9 cellular contexts compared by ENCODE assay signal in the genomic region with DNA sequence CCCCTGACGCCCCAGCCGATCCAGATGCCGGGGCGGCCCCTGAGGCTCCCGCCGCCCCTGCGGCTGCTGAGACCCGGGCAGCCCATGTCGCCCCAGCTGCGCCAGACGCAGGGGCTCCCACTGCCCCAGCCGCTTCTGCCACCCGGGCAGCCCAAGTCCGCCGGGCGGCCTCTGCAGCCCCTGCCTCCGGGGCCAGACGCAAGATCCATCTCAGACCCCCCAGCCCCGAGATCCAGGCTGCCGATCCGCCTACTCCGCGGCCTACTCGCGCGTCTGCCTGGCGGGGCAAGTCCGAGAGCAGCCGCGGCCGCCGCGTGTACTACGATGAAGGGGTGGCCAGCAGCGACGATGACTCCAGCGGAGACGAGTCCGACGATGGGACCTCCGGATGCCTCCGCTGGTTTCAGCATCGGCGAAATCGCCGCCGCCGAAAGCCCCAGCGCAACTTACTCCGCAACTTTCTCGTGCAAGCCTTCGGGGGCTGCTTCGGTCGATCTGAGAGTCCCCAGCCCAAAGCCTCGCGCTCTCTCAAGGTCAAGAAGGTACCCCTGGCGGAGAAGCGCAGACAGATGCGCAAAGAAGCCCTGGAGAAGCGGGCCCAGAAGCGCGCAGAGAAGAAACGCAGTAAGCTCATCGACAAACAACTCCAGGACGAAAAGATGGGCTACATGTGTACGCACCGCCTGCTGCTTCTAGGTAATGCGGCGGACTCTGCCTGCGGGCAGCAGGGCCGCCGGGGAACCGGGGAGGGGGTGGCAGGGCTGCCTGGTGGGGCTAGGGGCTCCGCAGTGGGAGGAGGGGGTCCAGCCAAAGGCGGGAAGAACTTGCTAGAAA.
DNase-seq lines count a peak whose midpoint lies in the region; ATAC-seq lines count a peak whose summit lies in the region.
"Had no signal": no experiment of that assay in that cellular context is flagged by ENCODE, and none has a peak within 500 bp of the region (broad histone marks: within the 10 kb centered on the region; RNA-seq: fewer than 3 reads in every experiment).

No MANE protein-coding gene starts in this region.

- H3K27ac Mint-ChIP-seq in T-helper 1 cell treated with Interleukin-12 subunit alpha and Interleukin-12 subunit beta and Interleukin-4 antibody, amounts not matched to agents 30 μg/mL and 1 μg/mL, for 36 hours = no peak overlapping the region
- no peak overlapping the region for H3K27ac Mint-ChIP-seq in activated naive CD8-positive, alpha-beta T cell treated with anti-CD3 and anti-CD28 coated beads, Interleukin-2, amount 50 U/mL, for 24 hours
- H3K27ac Mint-ChIP-seq in stimulated activated memory B cell treated with anti-CD40 and anti-IgM and Interleukin-4, amounts not matched to agents 10 μg/mL and 1 μg/mL and 100 μg/mL, for 72 hours = no peak overlapping the region

- H3K27me3 Mint-ChIP-seq in T-helper 1 cell treated with Interleukin-12 subunit alpha and Interleukin-12 subunit beta and Interleukin-4 antibody, amounts not matched to agents 30 μg/mL and 1 μg/mL, for 36 hours (ENCODE audit: low read depth) = peaks cover 76% of the 10 kb centered on the region
- H3K27me3 Mint-ChIP-seq in activated naive CD8-positive, alpha-beta T cell treated with anti-CD3 and anti-CD28 coated beads, Interleukin-2, amount 50 U/mL, for 24 hours = peaks cover 56% of the 10 kb centered on the region
- peaks cover 86% of the 10 kb centered on the region for H3K27me3 Mint-ChIP-seq in stimulated activated memory B cell treated with anti-CD40 and anti-IgM and Interleukin-4, amounts not matched to agents 10 μg/mL and 1 μg/mL and 100 μg/mL, for 72 hours

- peak overlapping the region; percentile 10 for H3K4me3 Mint-ChIP-seq in T-helper 1 cell treated with Interleukin-12 subunit alpha and Interleukin-12 subunit beta and Interleukin-4 antibody, amounts not matched to agents 30 μg/mL and 1 μg/mL, for 36 hours
- H3K4me3 Mint-ChIP-seq in activated naive CD8-positive, alpha-beta T cell treated with anti-CD3 and anti-CD28 coated beads, Interleukin-2, amount 50 U/mL, for 24 hours = peak overlapping the region; percentile 29
- peak overlapping the region; percentile 44 for H3K4me3 Mint-ChIP-seq in stimulated activated memory B cell treated with anti-CD40 and anti-IgM and Interleukin-4, amounts not matched to agents 10 μg/mL and 1 μg/mL and 100 μg/mL, for 72 hours

- no peak for DNase-seq in T-helper 1 cell
- no peak for DNase-seq in activated naive CD8-positive, alpha-beta T cell treated with anti-CD3 and anti-CD28 coated beads, Interleukin-2, amount 50 U/mL, for 24 hours
- peak; percentile 58 for DNase-seq in islet precursor cell
- DNase-seq in cortex of kidney (lab: John Stamatoyannopoulos, UW) = no peak
- no peak for DNase-seq in NCI-H510A (lab: John Stamatoyannopoulos, UW)
- DNase-seq in activated CD4-positive, CD25-positive, alpha-beta regulatory T cell (lab: John Stamatoyannopoulos, UW) = no peak
- DNase-seq: NCI-H1105 had no signal

- no peaks in the 10 kb centered on the region for H3K9me3 Mint-ChIP-seq in T-helper 1 cell treated with Interleukin-12 subunit alpha and Interleukin-12 subunit beta and Interleukin-4 antibody, amounts not matched to agents 30 μg/mL and 1 μg/mL, for 36 hours
- H3K9me3 Mint-ChIP-seq in activated naive CD8-positive, alpha-beta T cell treated with anti-CD3 and anti-CD28 coated beads, Interleukin-2, amount 50 U/mL, for 24 hours = no peaks in the 10 kb centered on the region
- H3K9me3 Mint-ChIP-seq in stimulated activated memory B cell treated with anti-CD40 and anti-IgM and Interleukin-4, amounts not matched to agents 10 μg/mL and 1 μg/mL and 100 μg/mL, for 72 hours = no peaks in the 10 kb centered on the region

- no peaks in the 10 kb centered on the region for H3K36me3 Mint-ChIP-seq in T-helper 1 cell treated with Interleukin-12 subunit alpha and Interleukin-12 subunit beta and Interleukin-4 antibody, amounts not matched to agents 30 μg/mL and 1 μg/mL, for 36 hours (ENCODE audit: low read depth)
- no peaks in the 10 kb centered on the region for H3K36me3 Mint-ChIP-seq in activated naive CD8-positive, alpha-beta T cell treated with anti-CD3 and anti-CD28 coated beads, Interleukin-2, amount 50 U/mL, for 24 hours (ENCODE audit: low read depth)
- H3K36me3 Mint-ChIP-seq in stimulated activated memory B cell treated with anti-CD40 and anti-IgM and Interleukin-4, amounts not matched to agents 10 μg/mL and 1 μg/mL and 100 μg/mL, for 72 hours = no peaks in the 10 kb centered on the region

- H3K4me1 Mint-ChIP-seq in T-helper 1 cell treated with Interleukin-12 subunit alpha and Interleukin-12 subunit beta and Interleukin-4 antibody, amounts not matched to agents 30 μg/mL and 1 μg/mL, for 36 hours (ENCODE audit: low read depth) = peaks cover 14% of the 10 kb centered on the region
- H3K4me1 Mint-ChIP-seq in activated naive CD8-positive, alpha-beta T cell treated with anti-CD3 and anti-CD28 coated beads, Interleukin-2, amount 50 U/mL, for 24 hours = peaks cover 17% of the 10 kb centered on the region
- H3K4me1 Mint-ChIP-seq in stimulated activated memory B cell treated with anti-CD40 and anti-IgM and Interleukin-4, amounts not matched to agents 10 μg/mL and 1 μg/mL and 100 μg/mL, for 72 hours = peaks cover 33% of the 10 kb centered on the region

- ATAC-seq in activated naive CD8-positive, alpha-beta T cell treated with anti-CD3 and anti-CD28 coated beads, Interleukin-2, amount 50 U/mL, for 24 hours = no peak
- no peak for ATAC-seq in stimulated activated memory B cell treated with anti-CD40 and anti-IgM and Interleukin-4, amounts not matched to agents 10 μg/mL and 1 μg/mL and 100 μg/mL, for 72 hours
